In genomic region chr2:46392561-46393351, GRCh38 we compare ENCODE assay signal across 19 cellular contexts.
"Had no signal": no experiment of that assay in that cellular context is flagged by ENCODE, and none has a peak within 500 bp of the region (broad histone marks: within the 10 kb centered on the region; RNA-seq: fewer than 3 reads in every experiment).

No MANE protein-coding gene starts in this region.

- ATAC-seq: foreskin keratinocyte; left ventricle myocardium superior; naive thymus-derived CD8-positive, alpha-beta T cell; right cardiac atrium had no signal

- H3K9me3 ChIP-seq: stomach, uterus had no signal

- H3K36me3 ChIP-seq: brain microvascular endothelial cell, stomach, uterus had no signal

- H3K36me3 Mint-ChIP-seq: memory B cell; naive thymus-derived CD8-positive, alpha-beta T cell had no signal

- H3K9me3 Mint-ChIP-seq: memory B cell had no signal

- H3K4me3 ChIP-seq: stomach, uterus had no signal

- H3K4me1 ChIP-seq: foreskin keratinocyte, uterus had no signal

- DNase-seq: activated CD4-positive, alpha-beta T cell treated with anti-CD3 and anti-CD28 coated beads, Interleukin-2, amount 50 U/mL, for 1 hour; activated naive CD4-positive, alpha-beta T cell; anterior cingulate cortex; brain microvascular endothelial cell; cortex of kidney; effector CD8-positive, alpha-beta T cell; foreskin keratinocyte; glutamatergic neuron; kidney glomerular epithelial cell; left ventricle myocardium superior; naive thymus-derived CD8-positive, alpha-beta T cell; nucleus accumbens; right cardiac atrium; small intestine; stimulated activated CD4-positive, alpha-beta T cell treated with anti-CD3 and anti-CD28 coated beads, Interleukin-4, amount 100 ng/mL, for 24 hours; stomach; uterus had no signal

- H3K27ac Mint-ChIP-seq: memory B cell, progenitor cell of endocrine pancreas had no signal

- H3K4me3 Mint-ChIP-seq: memory B cell; naive thymus-derived CD8-positive, alpha-beta T cell had no signal

- H3K27me3 ChIP-seq: brain microvascular endothelial cell, foreskin keratinocyte, stomach, uterus had no signal

- H3K27ac ChIP-seq: brain microvascular endothelial cell, foreskin keratinocyte, stomach, uterus had no signal

- H3K4me1 Mint-ChIP-seq: memory B cell had no signal
